13 cellular contexts compared by ENCODE assay signal in the genomic region with DNA sequence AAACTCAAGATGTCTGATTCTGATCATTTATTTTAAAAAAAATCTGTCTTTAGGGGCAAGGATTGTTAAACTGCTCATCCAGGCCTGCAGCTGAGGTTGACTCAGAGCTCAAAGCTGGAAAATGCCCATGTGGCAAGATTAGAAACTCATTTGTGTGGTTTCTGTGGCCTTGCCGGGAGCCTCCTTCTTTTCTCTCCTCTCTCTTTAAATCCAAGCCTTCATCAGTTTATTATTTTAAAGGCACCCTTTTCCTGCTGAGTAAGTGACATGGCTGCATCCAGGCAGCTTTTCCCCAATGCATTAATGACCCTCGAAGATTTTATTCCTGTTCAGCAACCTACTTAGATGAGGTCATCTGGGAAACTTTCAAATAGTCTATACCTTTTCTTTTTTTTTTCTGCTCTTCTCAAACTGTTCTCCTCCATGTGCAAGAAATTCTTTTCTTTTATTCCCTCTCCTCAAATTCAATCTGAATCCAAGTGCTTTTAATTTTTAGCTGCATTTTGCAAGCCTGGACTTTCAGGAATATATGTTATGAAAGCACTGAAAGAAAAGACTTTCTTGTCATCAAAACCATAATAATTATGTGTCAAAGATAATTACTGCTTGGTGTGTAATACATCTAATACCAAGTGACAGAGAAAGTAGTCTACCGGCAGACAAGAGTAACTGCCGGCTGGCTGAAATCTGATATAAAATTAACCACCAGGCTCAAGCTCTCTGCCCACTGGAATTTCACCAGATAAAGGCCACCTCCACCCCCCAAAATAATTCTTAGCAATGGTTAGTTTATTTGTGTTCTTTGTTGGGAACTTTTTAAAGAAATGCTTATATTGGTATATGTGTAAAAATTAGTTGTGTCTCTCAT.
DNase-seq lines count a peak whose midpoint lies in the region; ATAC-seq and TF ChIP-seq lines count a peak whose summit lies in the region.
"Had no signal": no experiment of that assay in that cellular context is flagged by ENCODE, and none has a peak within 500 bp of the region (broad histone marks: within the 10 kb centered on the region; RNA-seq: fewer than 3 reads in every experiment).

No MANE protein-coding gene starts in this region.

- no peak for TF ChIP-seq POLR2A in stomach (IDR thresholded peaks at IDR 0.05)

- no peaks in the 10 kb centered on the region for H3K9me3 Mint-ChIP-seq in stimulated activated memory B cell treated with anti-CD40 and anti-IgM and Interleukin-4, amounts not matched to agents 10 μg/mL and 1 μg/mL and 100 μg/mL, for 72 hours

- intact Hi-C loops in stomach (cut with DNase I; ENCODE audit: low total_unique reads): no loop called here

- no peaks in the 10 kb centered on the region for H3K4me1 Mint-ChIP-seq in stimulated activated memory B cell treated with anti-CD40 and anti-IgM and Interleukin-4, amounts not matched to agents 10 μg/mL and 1 μg/mL and 100 μg/mL, for 72 hours
- H3K4me1 Mint-ChIP-seq: stimulated activated effector memory CD8-positive, alpha-beta T cell treated with anti-CD3 and anti-CD28 coated beads, Interleukin-12 subunit alpha, Interleukin-12 subunit beta, amount 100 ng/mL, for 72 hours had no signal

- CTCF ChIA-PET in HEK293 (lab: Yijun Ruan, JAX): interaction anchor here (0.6 to 1.1 kb wide), 5 partner anchors 12 to 1215 kb away, joined by 3 to 5 read pairs (median 4); no protein-coding TSS in a partner anchor

- H3K9me3 ChIP-seq in HEK293 (ENCODE audit: control insufficient read depth, insufficient read depth, low read depth, low read length) (no peaks in the 10 kb centered on the region), SJSA1 (replicated peaks) (0 out of 2 replicates have a peak, but pooled peaks cover 5% of the 10 kb centered on the region), stomach (no peaks in the 10 kb centered on the region)

- no peak overlapping the region for H3K27ac Mint-ChIP-seq in stimulated activated memory B cell treated with anti-CD40 and anti-IgM and Interleukin-4, amounts not matched to agents 10 μg/mL and 1 μg/mL and 100 μg/mL, for 72 hours
- H3K27ac Mint-ChIP-seq: stimulated activated effector memory CD8-positive, alpha-beta T cell treated with anti-CD3 and anti-CD28 coated beads, Interleukin-12 subunit alpha, Interleukin-12 subunit beta, amount 100 ng/mL, for 72 hours had no signal

- WGBS in stomach, 5 donors: 55 to 67% (median 62%) methylated on average over 4 of the region's 4 CpGs

- no peaks in the 10 kb centered on the region for H3K27me3 Mint-ChIP-seq in stimulated activated memory B cell treated with anti-CD40 and anti-IgM and Interleukin-4, amounts not matched to agents 10 μg/mL and 1 μg/mL and 100 μg/mL, for 72 hours

- no peak for TF ChIP-seq EP300 in stomach (IDR thresholded peaks at IDR 0.05)

- H3K27me3 ChIP-seq in SJSA1 (replicated peaks): no peaks in the 10 kb centered on the region
- H3K27me3 ChIP-seq in stomach: no peaks in the 10 kb centered on the region
- H3K27me3 ChIP-seq: dorsolateral prefrontal cortex had no signal

- ATAC-seq in stimulated activated memory B cell treated with anti-CD40 and anti-IgM and Interleukin-4, amounts not matched to agents 10 μg/mL and 1 μg/mL and 100 μg/mL, for 72 hours: no peak
- ATAC-seq: left colon; stimulated activated effector memory CD8-positive, alpha-beta T cell treated with anti-CD3 and anti-CD28 coated beads, Interleukin-12 subunit alpha, Interleukin-12 subunit beta, amount 100 ng/mL, for 72 hours had no signal

- DNase-seq in SJSA1 (ENCODE audit: low read depth in 1 of 2, low spot score in 2 of 2) (peak; percentile 72 to 80), fibroblast of villous mesenchyme (ENCODE audit: low read depth) (peak; percentile 81), stomach (no peak), SIG-M5 (lab: John Stamatoyannopoulos, UW) (no peak), substantia nigra (lab: John Stamatoyannopoulos, UW) (no peak), NCI-H2196 treated with DMSO at 0.1 percent for 48 hours (lab: John Stamatoyannopoulos, UW; ENCODE audit: unreplicated experiment) (no peak)
- DNase-seq: activated T-cell treated with anti-CD3 and anti-CD28 coated beads for 4 hours, dorsolateral prefrontal cortex, left colon, NCI-H187 had no signal

- no peak overlapping the region for H3K4me3 ChIP-seq in HEK293 (ENCODE audit: low read depth, low read length)
- H3K4me3 ChIP-seq in SJSA1: no peak overlapping the region
- no peak overlapping the region for H3K4me3 ChIP-seq in fibroblast of villous mesenchyme (ENCODE audit: low read depth, low read length)
- H3K4me3 ChIP-seq in stomach: no peak overlapping the region
- H3K4me3 ChIP-seq: dorsolateral prefrontal cortex had no signal

- H3K4me3 Mint-ChIP-seq in stimulated activated memory B cell treated with anti-CD40 and anti-IgM and Interleukin-4, amounts not matched to agents 10 μg/mL and 1 μg/mL and 100 μg/mL, for 72 hours: no peak overlapping the region
- H3K4me3 Mint-ChIP-seq: stimulated activated effector memory CD8-positive, alpha-beta T cell treated with anti-CD3 and anti-CD28 coated beads, Interleukin-12 subunit alpha, Interleukin-12 subunit beta, amount 100 ng/mL, for 72 hours had no signal

- TF ChIP-seq CTCF in HEK293 (tag by site-specific recombination; IDR thresholded peaks at IDR 0.05) (no peak), fibroblast of villous mesenchyme (IDR thresholded peaks at IDR 0.05; ENCODE audit: insufficient read depth, low read depth, low read length) (no peak), stomach (IDR thresholded peaks at IDR 0.05) (no peak)

- no peaks in the 10 kb centered on the region for H3K36me3 ChIP-seq in HEK293 (ENCODE audit: control insufficient read depth in 2 of 2, insufficient read depth in 1 of 2, low read length in 2 of 2)
- no peaks in the 10 kb centered on the region for H3K36me3 ChIP-seq in SJSA1
- no peaks in the 10 kb centered on the region for H3K36me3 ChIP-seq in stomach

- POLR2A ChIA-PET in HEK293 (lab: Yijun Ruan, JAX): interaction anchor here (0.5 to 0.6 kb wide), 3 partner anchors 8 to 161 kb away, joined by 3 to 5 read pairs (median 4); no protein-coding TSS in a partner anchor

- peaks cover 23% of the 10 kb centered on the region for H3K4me1 ChIP-seq in HEK293 (ENCODE audit: control insufficient read depth, insufficient read depth, low read length)
- H3K4me1 ChIP-seq in SJSA1 (replicated peaks): peaks cover 63% of the 10 kb centered on the region
- peaks cover 0 to 20% (median 7%) of the 10 kb centered on the region in 4 donors for H3K4me1 ChIP-seq in stomach

- peak overlapping the region; percentile 76 for H3K27ac ChIP-seq in HEK293 (ENCODE audit: extremely low read depth, low read depth, low read length)
- H3K27ac ChIP-seq in SJSA1: peak overlapping the region; percentile 58
- peak overlapping the region in 4 of 5 donors; percentile 13 to 57 (median 16) for H3K27ac ChIP-seq in stomach
- H3K27ac ChIP-seq in substantia nigra (ENCODE audit: low read depth, low read length, poor library complexity, severe bottlenecking): no peak overlapping the region
- H3K27ac ChIP-seq: dorsolateral prefrontal cortex had no signal

- H3K36me3 Mint-ChIP-seq in stimulated activated memory B cell treated with anti-CD40 and anti-IgM and Interleukin-4, amounts not matched to agents 10 μg/mL and 1 μg/mL and 100 μg/mL, for 72 hours: no peaks in the 10 kb centered on the region
- H3K36me3 Mint-ChIP-seq: stimulated activated effector memory CD8-positive, alpha-beta T cell treated with anti-CD3 and anti-CD28 coated beads, Interleukin-12 subunit alpha, Interleukin-12 subunit beta, amount 100 ng/mL, for 72 hours had no signal

TF ChIP-seq in HEK293, 187 proteins besides CTCF, POLR2A, EP300 and RAD21 (continues in another document):
- TF ChIP-seq SP7 (tag by site-specific recombination; IDR thresholded peaks at IDR 0.05) (peak; percentile 92), RBAK (tag by site-specific recombination; IDR thresholded peaks at IDR 0.05) (no peak), ZNF184 (tag by site-specific recombination; IDR thresholded peaks at IDR 0.05) (no peak), TCF7L2 (IDR thresholded peaks at IDR 0.05; ENCODE audit: borderline replicate concordance, low read depth, low read length) (no peak), SP3 (tag by site-specific recombination; IDR thresholded peaks at IDR 0.05) (no peak), ZNF791 (tag by site-specific recombination; IDR thresholded peaks at IDR 0.05) (no peak), ZNF623 (tag by site-specific recombination; IDR thresholded peaks at IDR 0.05) (no peak), GLIS1 (tag by site-specific recombination; IDR thresholded peaks at IDR 0.05) (no peak), ZNF311 (tag by site-specific recombination; IDR thresholded peaks at IDR 0.05; ENCODE audit: borderline replicate concordance) (no peak), ZBTB8A (tag by site-specific recombination; IDR thresholded peaks at IDR 0.05) (no peak)
- TF ChIP-seq, protein P1, sequence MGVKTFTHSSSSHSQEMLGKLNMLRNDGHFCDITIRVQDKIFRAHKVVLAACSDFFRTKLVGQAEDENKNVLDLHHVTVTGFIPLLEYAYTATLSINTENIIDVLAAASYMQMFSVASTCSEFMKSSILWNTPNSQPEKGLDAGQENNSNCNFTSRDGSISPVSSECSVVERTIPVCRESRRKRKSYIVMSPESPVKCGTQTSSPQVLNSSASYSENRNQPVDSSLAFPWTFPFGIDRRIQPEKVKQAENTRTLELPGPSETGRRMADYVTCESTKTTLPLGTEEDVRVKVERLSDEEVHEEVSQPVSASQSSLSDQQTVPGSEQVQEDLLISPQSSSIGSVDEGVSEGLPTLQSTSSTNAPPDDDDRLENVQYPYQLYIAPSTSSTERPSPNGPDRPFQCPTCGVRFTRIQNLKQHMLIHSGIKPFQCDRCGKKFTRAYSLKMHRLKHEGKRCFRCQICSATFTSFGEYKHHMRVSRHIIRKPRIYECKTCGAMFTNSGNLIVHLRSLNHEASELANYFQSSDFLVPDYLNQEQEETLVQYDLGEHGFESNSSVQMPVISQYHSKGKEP (tag by site-specific recombination; IDR thresholded peaks at IDR 0.05): peak; percentile 70
- TF ChIP-seq, protein P2, sequence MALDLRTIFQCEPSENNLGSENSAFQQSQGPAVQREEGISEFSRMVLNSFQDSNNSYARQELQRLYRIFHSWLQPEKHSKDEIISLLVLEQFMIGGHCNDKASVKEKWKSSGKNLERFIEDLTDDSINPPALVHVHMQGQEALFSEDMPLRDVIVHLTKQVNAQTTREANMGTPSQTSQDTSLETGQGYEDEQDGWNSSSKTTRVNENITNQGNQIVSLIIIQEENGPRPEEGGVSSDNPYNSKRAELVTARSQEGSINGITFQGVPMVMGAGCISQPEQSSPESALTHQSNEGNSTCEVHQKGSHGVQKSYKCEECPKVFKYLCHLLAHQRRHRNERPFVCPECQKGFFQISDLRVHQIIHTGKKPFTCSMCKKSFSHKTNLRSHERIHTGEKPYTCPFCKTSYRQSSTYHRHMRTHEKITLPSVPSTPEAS (tag by site-specific recombination; IDR thresholded peaks at IDR 0.05): no peak
- TF ChIP-seq, protein P3, sequence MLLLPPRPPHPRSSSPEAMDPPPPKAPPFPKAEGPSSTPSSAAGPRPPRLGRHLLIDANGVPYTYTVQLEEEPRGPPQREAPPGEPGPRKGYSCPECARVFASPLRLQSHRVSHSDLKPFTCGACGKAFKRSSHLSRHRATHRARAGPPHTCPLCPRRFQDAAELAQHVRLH (tag by site-specific recombination; IDR thresholded peaks at IDR 0.05): no peak

Comparison
In these comparisons a context has a peak if more than half of its experiments do, and no peak if none do; other contexts are left out.
1. DNase-seq: peak in SJSA1 (2 of 2) and fibroblast of villous mesenchyme (single experiment); none in stomach (single experiment), SIG-M5 (single experiment), substantia nigra (0 of 49) and NCI-H2196 treated with DMSO at 0.1 percent for 48 hours (single experiment).